8 cellular contexts compared by ENCODE assay signal in genomic region chr5:157431544-157432200, GRCh38. TPM values are rescaled to one million over a fixed set of nuclear protein-coding genes. Genes with fewer than 3 reads are reported as not detected.
DNase-seq lines count a peak whose midpoint lies in the region; ATAC-seq, FAIRE-seq and TF ChIP-seq lines count a peak whose summit lies in the region.

No MANE protein-coding gene starts in this region.

- H3K27ac Mint-ChIP-seq in activated naive CD4-positive, alpha-beta T cell treated with anti-CD3 and anti-CD28 coated beads for 36 hours: no peak overlapping the region
- H3K27ac Mint-ChIP-seq in WTC11: no peak overlapping the region

- TF ChIP-seq RAD21 in HCT116 (IDR thresholded peaks at IDR 0.05; ENCODE audit: low read depth): peak; percentile 84

- no peak overlapping the region for H3K9ac ChIP-seq in HCT116 (ENCODE audit: low read length)
- no peak overlapping the region for H3K9ac ChIP-seq in trophoblast cell (ENCODE audit: low read length)

- no peak overlapping the region for H4K8ac ChIP-seq in trophoblast cell (ENCODE audit: low read depth, low read length)

- RAD21 ChIA-PET in HCT116 (lab: Charles Lee; ENCODE audit: low non-redundant PET in 1 of 2, low total read pairs in 2 of 2, uncharacterized antibody in 2 of 2, unreplicated experiment in 2 of 2): interaction anchor here (0.8 to 2.1 kb wide), 3 partner anchors 32 to 40 kb away, joined by 3 to 5 read pairs (median 3); no protein-coding TSS in a partner anchor

- peak overlapping the region; percentile 20 for H3K14ac ChIP-seq in trophoblast cell (ENCODE audit: low read length)

- H3K27me3 ChIP-seq in HCT116 (ENCODE audit: insufficient read depth, low read length) (no peaks in the 10 kb centered on the region), trophoblast cell (ENCODE audit: insufficient read depth, low read length) (no peaks in the 10 kb centered on the region)

- H3K4me1 Mint-ChIP-seq in activated naive CD4-positive, alpha-beta T cell treated with anti-CD3 and anti-CD28 coated beads for 36 hours (ENCODE audit: low read depth): peaks cover 3% of the 10 kb centered on the region
- no peaks in the 10 kb centered on the region for H3K4me1 Mint-ChIP-seq in WTC11

- no peaks in the 10 kb centered on the region for H4K20me1 ChIP-seq in HCT116 (ENCODE audit: insufficient read depth)

- peak; percentile 97 for FAIRE-seq in frontal cortex (lab: Jason Lieb, UNC)

- H3K9me2 ChIP-seq in HCT116 (ENCODE audit: insufficient read depth): no peaks in the 10 kb centered on the region

- no peak overlapping the region for H3K4me3 Mint-ChIP-seq in activated naive CD4-positive, alpha-beta T cell treated with anti-CD3 and anti-CD28 coated beads for 36 hours
- H3K4me3 Mint-ChIP-seq in WTC11: no peak overlapping the region

- H3K4me3 ChIP-seq in HCT116 (replicated peaks in 1 of 2; ENCODE audit: low read depth in 1 of 2, low read length in 2 of 2) (no peak overlapping the region), trophoblast cell (ENCODE audit: low read depth, low read length) (no peak overlapping the region)

- no CpG with 5 or more reads among the region's 4 CpGs for WGBS in trophoblast cell (ENCODE audit: extremely low coverage, insufficient coverage, insufficient read length)

- peaks cover 0 to 7% of the 10 kb centered on the region in 2 experiments; a peak in 2 of 4 replicates for H3K4me1 ChIP-seq in HCT116 (ENCODE audit: control insufficient read depth in 1 of 2, insufficient read depth in 2 of 2, low read length in 2 of 2)
- H3K4me1 ChIP-seq in trophoblast cell (ENCODE audit: control insufficient read depth in 1 of 2, insufficient read depth in 2 of 2, low read length in 2 of 2): no peaks in the 10 kb centered on the region

- ATAC-seq in HCT116 (peak; percentile 98), WTC11 (peak; percentile 85)

- intact Hi-C loops in activated naive CD4-positive, alpha-beta T cell treated with anti-CD3 and anti-CD28 coated beads for 36 hours (cut with micrococcal nuclease): loop anchor here (1.0 to 5.0 kb wide), 7 partner anchors 40 to 312 kb away; partner anchors contain the start of genes LSM11 and SOX30
- intact Hi-C loops in HCT116 (cut with micrococcal nuclease): loop anchor here (2.0 to 5.0 kb wide), 3 partner anchors 45 to 311 kb away; partner anchors contain the start of gene LSM11

- H2BK12ac ChIP-seq in trophoblast cell (ENCODE audit: low read length): peak overlapping the region; percentile 89

- TF ChIP-seq CTCF in HCT116 (IDR thresholded peaks at IDR 0.05 in 2 of 3, conservative IDR thresholded peaks at IDR 0.05 in 1 of 3; ENCODE audit: borderline replicate concordance in 1 of 3, insufficient read depth in 1 of 3, low read depth in 2 of 3, low read length in 2 of 3): peak; percentile 39 to 85 (median 60); a peak in 4 of 6 replicates
- no peak for TF ChIP-seq CTCF in WTC11 (IDR thresholded peaks at IDR 0.05)

- H3K36me3 Mint-ChIP-seq in activated naive CD4-positive, alpha-beta T cell treated with anti-CD3 and anti-CD28 coated beads for 36 hours (ENCODE audit: low read depth): no peaks in the 10 kb centered on the region
- no peaks in the 10 kb centered on the region for H3K36me3 Mint-ChIP-seq in WTC11

- CTCF ChIA-PET in activated naive CD4-positive, alpha-beta T cell treated with anti-CD3 and anti-CD28 coated beads for 36 hours (lab: Charles Lee): interaction anchor here (0.6 to 5.3 kb wide), 30 partner anchors 9 to 534 kb away, joined by 3 to 76 read pairs (median 6); partner anchors contain the start of genes LSM11 and NIPAL4
- CTCF ChIA-PET in HCT116 (lab: Charles Lee) (interaction anchor here (0.7 to 2.5 kb wide), 8 partner anchors 32 to 312 kb away, joined by 3 to 9 read pairs (median 4); partner anchors contain the start of gene LSM11), WTC11 (lab: Charles Lee) (interaction anchor here (0.6 to 4.1 kb wide), 12 partner anchors 10 to 312 kb away, joined by 3 to 40 read pairs (median 4); partner anchors contain the start of genes LSM11 and NIPAL4)

- H3K23ac ChIP-seq in trophoblast cell (ENCODE audit: low read length): no peak overlapping the region

- no peak overlapping the region for H2BK120ac ChIP-seq in trophoblast cell (ENCODE audit: insufficient read depth, low read length, poor library complexity)

- no peak overlapping the region for H4K12ac ChIP-seq in trophoblast cell (ENCODE audit: low read depth, low read length)

- no peak overlapping the region for H3K18ac ChIP-seq in trophoblast cell (ENCODE audit: low read length)

- TF ChIP-seq POLR2A in HCT116 (IDR thresholded peaks at IDR 0.05; ENCODE audit: borderline replicate concordance, extremely low read depth, insufficient read depth, insufficient read length): no peak

- no TSS peak for BruUV-seq in HCT116 (replicated peaks; lab: Mats Ljungman, UMichigan)

- H2AFZ ChIP-seq in HCT116 (ENCODE audit: low read depth, low read length, poor library complexity, severe bottlenecking): peak overlapping the region; percentile 59
- H2AFZ ChIP-seq in trophoblast cell (ENCODE audit: insufficient read depth, low read length, poor library complexity): no peak overlapping the region

- H2AK5ac ChIP-seq in trophoblast cell (ENCODE audit: low read length): peak overlapping the region; percentile 79

- H3K4me2 ChIP-seq in HCT116 (ENCODE audit: low read length) (0 out of 2 replicates have a peak overlapping the region, but pooled peaks have one; percentile 21), trophoblast cell (ENCODE audit: low read length) (no peak overlapping the region)

- POLR2A ChIA-PET in HCT116 (lab: Charles Lee): no interaction called here
- POLR2A ChIA-PET in WTC11 (lab: Charles Lee): interaction anchor here (0.6 kb wide), 1 partner anchor 75 kb away, joined by 3 read pairs; no protein-coding TSS in a partner anchor

- H3K36me3 ChIP-seq in HCT116 (ENCODE audit: control insufficient read depth in 1 of 2, insufficient read depth in 2 of 2, low read length in 2 of 2) (no peaks in the 10 kb centered on the region), trophoblast cell (ENCODE audit: control insufficient read depth in 1 of 2, insufficient read depth in 2 of 2, low read length in 2 of 2) (no peaks in the 10 kb centered on the region)

- H3K9me3 ChIP-seq in HCT116 (ENCODE audit: control insufficient read depth in 1 of 2, insufficient read depth in 1 of 2, low read depth in 1 of 2, low read length in 2 of 2) (no peaks in the 10 kb centered on the region), trophoblast cell (ENCODE audit: insufficient read depth, low read depth, low read length) (peaks cover 2% of the 10 kb centered on the region)

- no peaks in the 10 kb centered on the region for H3K9me3 Mint-ChIP-seq in activated naive CD4-positive, alpha-beta T cell treated with anti-CD3 and anti-CD28 coated beads for 36 hours
- H3K9me3 Mint-ChIP-seq in WTC11: no peaks in the 10 kb centered on the region

- H4K91ac ChIP-seq in trophoblast cell (ENCODE audit: low read depth, low read length): peak overlapping the region; percentile 68

- H3K79me1 ChIP-seq in trophoblast cell (ENCODE audit: low read length): no peaks in the 10 kb centered on the region

- DNase-seq in activated naive CD4-positive, alpha-beta T cell treated with anti-CD3 and anti-CD28 coated beads for 36 hours: peak; percentile 41
- no peak for DNase-seq in activated naive CD4-positive, alpha-beta T cell treated with anti-CD3 and anti-CD28 coated beads, Interleukin-2, amount 50 U/mL, for 16 hours
- DNase-seq in HCT116 (ENCODE audit: low read depth, low spot score): peak; percentile 38
- peak; percentile 12 for DNase-seq in NCI-H187 treated with DMSO at 0.1 percent for 48 hours (lab: John Stamatoyannopoulos, UW)
- no peak for DNase-seq in WTC11 (ENCODE audit: low spot score)
- peak; percentile 37 to 41 for DNase-seq in frontal cortex (ENCODE audit: low spot score in 2 of 2)
- peak; percentile 4 to 56 for DNase-seq in trophoblast cell
- DNase-seq in NCI-H1930 (lab: John Stamatoyannopoulos, UW): no peak

- H3K79me2 ChIP-seq in HCT116 (ENCODE audit: insufficient read depth, low read length) (no peaks in the 10 kb centered on the region), trophoblast cell (ENCODE audit: control insufficient read depth, insufficient read depth, low read length, poor library complexity) (no peaks in the 10 kb centered on the region)

- H3K4ac ChIP-seq in trophoblast cell (ENCODE audit: low read depth, low read length): no peak overlapping the region

- H3K27ac ChIP-seq in HCT116 (ENCODE audit: low read depth, low read length) (no peak overlapping the region), trophoblast cell (ENCODE audit: low read depth, low read length) (peak overlapping the region; percentile 25)

- peak overlapping the region; percentile 56 for H2BK5ac ChIP-seq in trophoblast cell (ENCODE audit: low read depth, low read length, poor library complexity)

- peaks cover 9% of the 10 kb centered on the region for H3K27me3 Mint-ChIP-seq in activated naive CD4-positive, alpha-beta T cell treated with anti-CD3 and anti-CD28 coated beads for 36 hours (ENCODE audit: low read depth)
- peaks cover 7% of the 10 kb centered on the region for H3K27me3 Mint-ChIP-seq in WTC11 (ENCODE audit: low read depth)

TF ChIP-seq in HCT116, 20 proteins besides CTCF, POLR2A, EP300 and RAD21 (continues in another document):
- no peak for TF ChIP-seq ATF3 (IDR thresholded peaks at IDR 0.05)
- no peak for TF ChIP-seq EGR1 (IDR thresholded peaks at IDR 0.05; ENCODE audit: low read depth)
- peak; percentile 37; the same call in 1 of the 2 replicates for TF ChIP-seq MAX (IDR thresholded peaks at IDR 0.05)
- TF ChIP-seq ZFX (IDR thresholded peaks at IDR 0.05): no peak

TF ChIP-seq in WTC11, 78 proteins besides CTCF, POLR2A, EP300 and RAD21 (continues in another document):
- no peak for TF ChIP-seq JUN (CRISPR knock-in tag; IDR thresholded peaks at IDR 0.05)
- TF ChIP-seq ATF2 (CRISPR knock-in tag; IDR thresholded peaks at IDR 0.05; ENCODE audit: borderline replicate concordance, low read depth): no peak

RNA-seq across cellular contexts. Expression of gene NIPAL4, which starts 28.3 kb away (rescaled TPM):
- 10 to 100 TPM; 10.1 TPM for total RNA-seq in activated naive CD4-positive, alpha-beta T cell treated with anti-CD3 and anti-CD28 coated beads for 36 hours
- total RNA-seq in HCT116 (2021; ENCODE audit: unreplicated experiment): 0.12 TPM
- 0.05 and 0.09 TPM in 2 replicates for polyA plus RNA-seq in HCT116 (2012)
- 0.11 TPM in 1 of 3 replicates, not detected in the others for total RNA-seq in WTC11 (2021)
- not detected for total RNA-seq in frontal cortex
- polyA plus RNA-seq in trophoblast cell (2013): 5.7 and 5.9 TPM in 2 replicates

Comparison
In these comparisons a context has a peak if more than half of its experiments do, and no peak if none do; other contexts are left out.
1. DNase-seq: peak in activated naive CD4-positive, alpha-beta T cell treated with anti-CD3 and anti-CD28 coated beads for 36 hours (single experiment), HCT116 (single experiment), NCI-H187 treated with DMSO at 0.1 percent for 48 hours (single experiment), frontal cortex (2 of 2) and trophoblast cell (2 of 2); none in activated naive CD4-positive, alpha-beta T cell treated with anti-CD3 and anti-CD28 coated beads, Interleukin-2, amount 50 U/mL, for 16 hours (single experiment), WTC11 (single experiment) and NCI-H1930 (0 of 2).